In the genomic region with DNA sequence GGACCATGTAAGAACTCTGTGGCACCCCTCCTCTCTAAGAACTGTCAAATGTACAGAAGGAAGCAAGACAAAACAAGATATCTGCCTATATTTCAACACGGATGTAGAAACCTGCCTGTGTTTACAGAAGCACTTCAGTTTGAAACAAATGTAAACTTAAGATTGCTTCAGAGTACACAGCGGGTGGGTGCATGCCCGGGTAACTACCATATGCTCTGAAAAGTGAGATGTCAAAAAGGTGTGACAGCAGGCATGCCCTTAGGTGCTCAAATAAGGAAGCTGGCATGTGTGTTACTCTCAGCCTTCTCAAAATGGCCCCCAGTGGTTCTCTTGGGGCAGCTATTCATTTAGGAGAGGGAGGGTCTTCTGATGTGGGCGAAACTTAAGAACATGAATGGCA, we compare ENCODE assay signal across 12 cellular contexts. TPM values are rescaled to one million over a fixed set of nuclear protein-coding genes. Genes with fewer than 3 reads are reported as not detected.
A peak's percentile ranks its signal among the peaks of the same experiment; 100 is the strongest.
DNase-seq lines count a peak whose midpoint lies in the region; ATAC-seq and TF ChIP-seq lines count a peak whose summit lies in the region.
"Had no signal": no experiment of that assay in that cellular context is flagged by ENCODE, and none has a peak within 500 bp of the region (broad histone marks: within the 10 kb centered on the region; RNA-seq: fewer than 3 reads in every experiment).

No MANE protein-coding gene starts in this region.

- H4K20me1 ChIP-seq in mammary epithelial cell (ENCODE audit: insufficient read depth, low read length): no peaks in the 10 kb centered on the region
- H4K20me1 ChIP-seq in PC-3 (ENCODE audit: low read length): no peaks in the 10 kb centered on the region

- H3K9me3 Mint-ChIP-seq in MCF 10A (ENCODE audit: unreplicated experiment): no peaks in the 10 kb centered on the region
- H3K9me3 Mint-ChIP-seq: IgD-negative memory B cell had no signal

- no peak for TF ChIP-seq CTCF in MCF 10A (IDR thresholded peaks at IDR 0.05; ENCODE audit: unreplicated experiment)
- no peak for TF ChIP-seq CTCF in mammary epithelial cell (conservative IDR thresholded peaks at IDR 0.05 in 1 of 2, IDR thresholded peaks at IDR 0.05 in 1 of 2; ENCODE audit: extremely low read depth in 1 of 2, insufficient read depth in 1 of 2, low read depth in 1 of 2, low read length in 2 of 2)
- TF ChIP-seq CTCF in fibroblast of villous mesenchyme (IDR thresholded peaks at IDR 0.05; ENCODE audit: insufficient read depth, low read depth, low read length): no peak
- no peak for TF ChIP-seq CTCF in PC-3 (conservative IDR thresholded peaks at IDR 0.05; ENCODE audit: low read depth, low read length)

- no TSS peak for BruUV-seq in MCF 10A (replicated peaks; lab: Mats Ljungman, UMichigan)
- no TSS peak for BruUV-seq in mammary epithelial cell (replicated peaks; lab: Mats Ljungman, UMichigan)
- no TSS peak for BruUV-seq in PC-3 (replicated peaks; lab: Mats Ljungman, UMichigan)

- in situ Hi-C loops in mammary epithelial cell (cut with MboI; ENCODE audit: low sequenced_read_pairs in 2 of 2): no loop called here

- no peaks in the 10 kb centered on the region for H3K27me3 Mint-ChIP-seq in MCF 10A (ENCODE audit: insufficient read depth, unreplicated experiment)
- H3K27me3 Mint-ChIP-seq: IgD-negative memory B cell had no signal

- H2AFZ ChIP-seq in mammary epithelial cell (ENCODE audit: low read depth, low read length) (no peak overlapping the region), PC-3 (ENCODE audit: low read length) (no peak overlapping the region)

- H3K27ac ChIP-seq in mammary epithelial cell (ENCODE audit: insufficient read depth, low read depth, low read length) (no peak overlapping the region), PC-3 (ENCODE audit: low read length) (no peak overlapping the region)

- H3K4me1 Mint-ChIP-seq in MCF 10A (ENCODE audit: insufficient read depth, unreplicated experiment): peaks cover 14% of the 10 kb centered on the region

- no peaks in the 10 kb centered on the region for H3K27me3 ChIP-seq in mammary epithelial cell (ENCODE audit: insufficient read depth, low read length)
- no peaks in the 10 kb centered on the region for H3K27me3 ChIP-seq in PC-3 (ENCODE audit: low read length)

- H3K36me3 ChIP-seq in mammary epithelial cell (ENCODE audit: insufficient read depth, low read length) (peaks cover 21% of the 10 kb centered on the region), PC-3 (ENCODE audit: low read depth, low read length) (peaks cover 6% of the 10 kb centered on the region; the same call in 1 of the 2 replicates)

- ATAC-seq in GM19351 (IDR thresholded peaks at IDR 0.05; ENCODE audit: unreplicated experiment) (no peak), PC-3 (no peak), GM18519 (IDR thresholded peaks at IDR 0.05; ENCODE audit: low FRiP score, unreplicated experiment) (no peak)

- no peak overlapping the region for H3K4me3 Mint-ChIP-seq in MCF 10A (ENCODE audit: unreplicated experiment)
- H3K4me3 Mint-ChIP-seq: IgD-negative memory B cell had no signal

- intact Hi-C loops in MCF 10A (cut with micrococcal nuclease) (no loop called here), mammary epithelial cell (cut with micrococcal nuclease) (no loop called here), PC-3 (cut with micrococcal nuclease) (no loop called here)

- H3K9me3 ChIP-seq in mammary epithelial cell (replicated peaks; ENCODE audit: insufficient read depth, low read length) (no peaks in the 10 kb centered on the region), PC-3 (ENCODE audit: low read length) (no peaks in the 10 kb centered on the region)

- H3K79me2 ChIP-seq in mammary epithelial cell (ENCODE audit: insufficient read depth, low read length): peaks cover 16% of the 10 kb centered on the region
- peaks cover 15% of the 10 kb centered on the region for H3K79me2 ChIP-seq in PC-3 (ENCODE audit: low read length)

- H3K9ac ChIP-seq in mammary epithelial cell (ENCODE audit: insufficient read depth, low read length) (no peak overlapping the region), PC-3 (ENCODE audit: low read length) (no peak overlapping the region)

- H3K4me3 ChIP-seq in mammary epithelial cell (replicated peaks in 1 of 3; ENCODE audit: insufficient read depth in 1 of 3, low read depth in 2 of 3, low read length in 3 of 3): no peak overlapping the region
- no peak overlapping the region for H3K4me3 ChIP-seq in fibroblast of villous mesenchyme (ENCODE audit: low read depth, low read length)
- no peak overlapping the region for H3K4me3 ChIP-seq in PC-3 (ENCODE audit: low read length)

- H3K4me1 ChIP-seq in mammary epithelial cell (ENCODE audit: insufficient read depth, low read length) (peaks cover 11% of the 10 kb centered on the region), PC-3 (ENCODE audit: insufficient read depth, low read length) (peaks cover 7% of the 10 kb centered on the region; the same call in 1 of the 2 replicates)

- H3K4me2 ChIP-seq in mammary epithelial cell (ENCODE audit: insufficient read depth, low read depth, low read length): no peak overlapping the region
- H3K4me2 ChIP-seq in PC-3 (ENCODE audit: low read length): no peak overlapping the region

- dilution Hi-C loops in mammary epithelial cell (cut with HindIII; ENCODE audit: low sequenced_read_pairs): no loop called here

- no peak for DNase-seq in MCF 10A (ENCODE audit: unreplicated experiment)
- DNase-seq in mammary epithelial cell: no peak
- DNase-seq in fibroblast of villous mesenchyme (ENCODE audit: low read depth): peak; percentile 21
- no peak for DNase-seq in PC-3
- DNase-seq: amniotic stem cell; NCI-H748 treated with DMSO at 0.1 percent for 48 hours; SHP77; stimulated activated CD4-positive, alpha-beta T cell treated with anti-CD3 and anti-CD28 coated beads, Interleukin-4, amount 100 ng/mL, for 1 hour; stimulated activated naive CD4-positive, alpha-beta T cell had no signal

- no peaks in the 10 kb centered on the region for H3F3A ChIP-seq in PC-3 (ENCODE audit: low read length, unreplicated experiment)

- H3K36me3 Mint-ChIP-seq in MCF 10A (ENCODE audit: insufficient read depth, unreplicated experiment): peaks cover 66% of the 10 kb centered on the region

- 86% methylated on average over 4 of the region's 4 CpGs for WGBS in mammary epithelial cell (ENCODE audit: low coverage, missing lambda C conversion rate)

- CTCF ChIA-PET in MCF 10A (lab: Yijun Ruan, JAX): interaction anchor here (0.7 kb wide), 1 partner anchor 65 kb away, joined by 3 read pairs; no protein-coding TSS in a partner anchor
- CTCF ChIA-PET in mammary epithelial cell (lab: Charles Lee; ENCODE audit: low non-redundant PET): no interaction called here
- CTCF ChIA-PET in PC-3 (lab: Charles Lee): interaction anchor here (0.8 kb wide), 1 partner anchor 10 kb away, joined by 3 read pairs; no protein-coding TSS in a partner anchor

- POLR2A ChIA-PET in MCF 10A (lab: Yijun Ruan, JAX): interaction anchor here (1.0 to 5.2 kb wide), 5 partner anchors 11 to 161 kb away, joined by 3 to 25 read pairs (median 4); a partner anchor contains a TSS
- POLR2A ChIA-PET in PC-3 (lab: Charles Lee; ENCODE audit: unreplicated experiment): no interaction called here

- H3K9me2 ChIP-seq in PC-3 (replicated peaks; ENCODE audit: low read length): no peaks in the 10 kb centered on the region

- peak overlapping the region; percentile 9 for H3K27ac Mint-ChIP-seq in MCF 10A (ENCODE audit: low read depth, unreplicated experiment)
- H3K27ac Mint-ChIP-seq: IgD-negative memory B cell had no signal

RNA-seq across cellular contexts. Expression of a gene that starts 5.2 kb away (rescaled TPM):
- total RNA-seq in MCF 10A (2022) (18.7 and 23.7 TPM in 2 replicates), mammary epithelial cell (10 to 100 TPM; 24.0 to 34.2 TPM), fibroblast of villous mesenchyme (35.4 and 39.0 TPM in 2 replicates), PC-3 (2014; rRNA removed) (24.2 and 26.6 TPM in 2 replicates)
- 17.6 TPM for polyA plus RNA-seq in mammary epithelial cell
- 41.6 TPM for polyA minus RNA-seq in mammary epithelial cell

RNA-seq across cellular contexts. Expression of a gene that starts 14.3 kb away (rescaled TPM):
- total RNA-seq in MCF 10A (2022) (17.8 and 20.0 TPM in 2 replicates), mammary epithelial cell (1 to 10 TPM; 4.5 to 5.5 TPM), fibroblast of villous mesenchyme (16.8 and 39.3 TPM in 2 replicates), PC-3 (2014; rRNA removed) (14.2 and 31.6 TPM in 2 replicates)
- 6.7 TPM for polyA plus RNA-seq in mammary epithelial cell
- 26.6 TPM for polyA minus RNA-seq in mammary epithelial cell

RNA-seq across cellular contexts. Expression of a gene that starts 26.5 kb away (rescaled TPM):
- 23.4 and 24.8 TPM in 2 replicates for total RNA-seq in MCF 10A (2022)
- 10 to 100 TPM; 23.0 to 23.4 TPM for total RNA-seq in mammary epithelial cell
- polyA plus RNA-seq in mammary epithelial cell: 8.2 TPM
- 50.1 TPM for polyA minus RNA-seq in mammary epithelial cell
- 20.3 and 27.2 TPM in 2 replicates for total RNA-seq in fibroblast of villous mesenchyme
- total RNA-seq in PC-3 (2014; rRNA removed): 23.1 and 26.4 TPM in 2 replicates

RNA-seq across cellular contexts. Expression of a gene that starts 28.7 kb away (rescaled TPM):
- 62.8 and 78.3 TPM in 2 replicates for total RNA-seq in MCF 10A (2022)
- 100 to 1,000 TPM in 1 of 2 donors, 10 to 100 TPM in 1; 43.0 to 101 TPM for total RNA-seq in mammary epithelial cell
- polyA plus RNA-seq in mammary epithelial cell: 94.6 TPM
- polyA minus RNA-seq in mammary epithelial cell: 71.6 TPM
- 37.7 and 47.1 TPM in 2 replicates for total RNA-seq in fibroblast of villous mesenchyme
- 45.4 and 54.5 TPM in 2 replicates for total RNA-seq in PC-3 (2014; rRNA removed)

RNA-seq across cellular contexts. Expression of a gene that starts 57.2 kb away (rescaled TPM):
- total RNA-seq in MCF 10A (2022) (58.7 and 67.0 TPM in 2 replicates), mammary epithelial cell (10 to 100 TPM; 20.7 to 53.4 TPM), fibroblast of villous mesenchyme (26.7 and 39.3 TPM in 2 replicates), PC-3 (2014; rRNA removed) (83.9 and 129 TPM in 2 replicates)
- 39.5 TPM for polyA plus RNA-seq in mammary epithelial cell
- polyA minus RNA-seq in mammary epithelial cell: 32.1 TPM
- polyA plus RNA-seq: IgD-negative memory B cell had no signal
